In the genomic region with DNA sequence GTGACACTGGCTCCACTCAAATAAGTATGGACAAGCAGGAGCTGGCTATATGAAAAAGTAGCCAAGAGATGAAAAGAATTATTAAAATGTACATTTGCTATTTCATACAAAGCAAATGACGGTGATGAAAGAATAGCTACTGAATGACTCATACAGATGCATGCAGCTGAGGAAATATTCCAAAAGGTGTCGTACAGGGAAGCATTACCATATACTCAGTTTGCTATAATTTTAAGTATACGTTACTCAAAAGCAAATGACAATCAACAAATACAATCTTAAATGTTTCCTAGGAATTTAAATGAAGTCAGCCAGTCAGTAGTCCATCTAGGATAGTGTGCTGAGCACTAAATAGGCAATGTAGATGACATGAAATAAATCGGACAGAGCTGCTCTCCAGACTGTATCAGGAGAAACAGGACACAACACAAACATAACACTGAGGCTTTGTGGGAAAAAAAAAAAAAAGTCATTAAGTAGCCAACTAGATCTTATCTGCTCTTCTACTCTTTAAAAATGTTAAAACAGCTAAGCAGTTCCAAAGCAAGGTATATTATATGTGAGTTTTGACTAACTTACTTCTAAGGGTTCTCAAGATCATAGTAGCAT, we compare ENCODE assay signal across 17 cellular contexts.
DNase-seq lines count a peak whose midpoint lies in the region; ATAC-seq, FAIRE-seq and TF ChIP-seq lines count a peak whose summit lies in the region.
"Had no signal": no experiment of that assay in that cellular context is flagged by ENCODE, and none has a peak within 500 bp of the region (broad histone marks: within the 10 kb centered on the region; RNA-seq: fewer than 3 reads in every experiment).

No MANE protein-coding gene starts in this region.

- no peaks in the 10 kb centered on the region for H3K27me3 Mint-ChIP-seq in astrocyte (ENCODE audit: low read depth, unreplicated experiment)
- no peaks in the 10 kb centered on the region for H3K27me3 Mint-ChIP-seq in natural killer cell (ENCODE audit: low read depth in 2 of 2)

- no peaks in the 10 kb centered on the region for H3K9me3 ChIP-seq in astrocyte (ENCODE audit: insufficient read depth, low read depth, low read length)
- H3K9me3 ChIP-seq: colonic mucosa, left ventricle myocardium inferior, spleen, transverse colon had no signal

- no peak for TF ChIP-seq CTCF in astrocyte (IDR thresholded peaks at IDR 0.05; ENCODE audit: insufficient read depth, low read depth, low read length)
- TF ChIP-seq CTCF in natural killer cell (IDR thresholded peaks at IDR 0.05) = no peak

- H3K4me1 ChIP-seq in astrocyte (ENCODE audit: insufficient read depth, low read length) = peaks cover 9% of the 10 kb centered on the region
- H3K4me1 ChIP-seq: colonic mucosa, left ventricle myocardium inferior, spleen, transverse colon had no signal

- H2AFZ ChIP-seq in astrocyte (ENCODE audit: low read depth, low read length) = no peak overlapping the region
- H2AFZ ChIP-seq: GM23338 had no signal

- H3K27ac Mint-ChIP-seq in astrocyte (ENCODE audit: unreplicated experiment) (peak overlapping the region; percentile 88), natural killer cell (no peak overlapping the region)
- H3K27ac Mint-ChIP-seq: GM23338 had no signal

- peak overlapping the region; percentile 23 for H3K9ac ChIP-seq in astrocyte (ENCODE audit: low read length)

- peaks cover 11% of the 10 kb centered on the region for H3K79me2 ChIP-seq in astrocyte (ENCODE audit: insufficient read depth, low read length)

- intact Hi-C loops in natural killer cell (cut with micrococcal nuclease) = no loop called here

- H3K36me3 ChIP-seq in astrocyte (ENCODE audit: insufficient read depth, low read length) = peaks cover 27% of the 10 kb centered on the region

- no peak for FAIRE-seq in astrocyte (lab: Jason Lieb, UNC)
- FAIRE-seq: GM19239 had no signal

- no peak for ATAC-seq in natural killer cell
- ATAC-seq in HG03159 (IDR thresholded peaks at IDR 0.05; ENCODE audit: unreplicated experiment) = no peak
- no peak for ATAC-seq in HG02571 (IDR thresholded peaks at IDR 0.05; ENCODE audit: unreplicated experiment)
- ATAC-seq: GM23338 had no signal

- H3K36me3 Mint-ChIP-seq in astrocyte (ENCODE audit: low read depth, unreplicated experiment) (peaks cover 20% of the 10 kb centered on the region), natural killer cell (no peaks in the 10 kb centered on the region)

- H3K4me3 ChIP-seq in astrocyte (ENCODE audit: insufficient read depth, low read depth, low read length) = no peak overlapping the region
- H3K4me3 ChIP-seq: colonic mucosa, GM23338, left ventricle myocardium inferior, spleen, transverse colon had no signal

- peak overlapping the region; percentile 60 for H3K27ac ChIP-seq in astrocyte (ENCODE audit: low read depth, low read length)
- H3K27ac ChIP-seq: colonic mucosa, left ventricle myocardium inferior, spleen, transverse colon had no signal

- no peaks in the 10 kb centered on the region for H3K27me3 ChIP-seq in astrocyte (ENCODE audit: insufficient read depth, low read length)
- H3K27me3 ChIP-seq: colonic mucosa, spleen, transverse colon had no signal

- peaks cover 15% of the 10 kb centered on the region for H3K4me1 Mint-ChIP-seq in astrocyte (ENCODE audit: low read depth, unreplicated experiment)
- no peaks in the 10 kb centered on the region for H3K4me1 Mint-ChIP-seq in natural killer cell
- H3K4me1 Mint-ChIP-seq: GM23338 had no signal

- peak; percentile 36 for DNase-seq in A172 (ENCODE audit: low spot score)
- DNase-seq in HPDE6-E6E7 (ENCODE audit: extremely low spot score) = peak; percentile 23
- peak; percentile 73 for DNase-seq in astrocyte (ENCODE audit: low read depth)
- peak; percentile 37 for DNase-seq in glomerular visceral epithelial cell (ENCODE audit: extremely low spot score)
- no peak for DNase-seq in natural killer cell
- no peak for DNase-seq in NK-92 (lab: John Stamatoyannopoulos, UW; ENCODE audit: unreplicated experiment)
- DNase-seq: activated naive CD4-positive, alpha-beta T cell treated with Interleukin-2 at 50 U/mL for 16 hours; colonic mucosa; DMS79; left ventricle myocardium inferior; spleen; transverse colon had no signal

- H3K4me3 Mint-ChIP-seq in astrocyte (ENCODE audit: unreplicated experiment) (peak overlapping the region; percentile 23), natural killer cell (no peak overlapping the region)
- H3K4me3 Mint-ChIP-seq: GM23338, neural crest cell had no signal

- H3K9me3 Mint-ChIP-seq in astrocyte (ENCODE audit: unreplicated experiment) (no peaks in the 10 kb centered on the region), natural killer cell (no peaks in the 10 kb centered on the region)

- H4K20me1 ChIP-seq in astrocyte (ENCODE audit: insufficient read depth, low read length) = peaks cover 12% of the 10 kb centered on the region

- H3K4me2 ChIP-seq in astrocyte (ENCODE audit: low read length) = peak overlapping the region; percentile 36
- H3K4me2 ChIP-seq: GM23338 had no signal

Comparison
In these comparisons a context has a peak if more than half of its experiments do, and no peak if none do; other contexts are left out.
1. DNase-seq: peak in A172 (single experiment), HPDE6-E6E7 (single experiment), astrocyte (single experiment) and glomerular visceral epithelial cell (single experiment); none in natural killer cell (single experiment) and NK-92 (single experiment).